ENCODE assay signal across 9 cellular contexts in genomic region chr13:57629821-57630235, GRCh38. TPM values are rescaled to one million over a fixed set of nuclear protein-coding genes. Genes with fewer than 3 reads are reported as not detected.
DNase-seq lines count a peak whose midpoint lies in the region; ATAC-seq and FAIRE-seq lines count a peak whose summit lies in the region.
"Had no signal": no experiment of that assay in that cellular context is flagged by ENCODE, and none has a peak within 500 bp of the region (broad histone marks: within the 10 kb centered on the region; RNA-seq: fewer than 3 reads in every experiment).

No MANE protein-coding gene starts in this region.

- H3K27ac Mint-ChIP-seq in CD4-positive, CD25-positive, alpha-beta regulatory T cell, result peak overlapping the region in 2 of 3 donors; percentile 62 to 66

- H3K9me3 ChIP-seq in CD4-positive, CD25-positive, alpha-beta regulatory T cell (ENCODE audit: control insufficient read depth in 2 of 2, low read length in 2 of 2), result peaks cover 0 to 14% of the 10 kb centered on the region in 2 experiments
- H3K9me3 ChIP-seq: neutrophil had no signal

- H3K4me1 ChIP-seq in CD4-positive, CD25-positive, alpha-beta regulatory T cell (ENCODE audit: control insufficient read depth, insufficient read depth, low read length, poor library complexity, severe bottlenecking), result peaks cover 16% of the 10 kb centered on the region

- H3K4me3 ChIP-seq in CD4-positive, CD25-positive, alpha-beta regulatory T cell (ENCODE audit: low read depth, low read length), result no peak overlapping the region
- peak overlapping the region; percentile 23 to 44 (median 33) for H3K4me3 ChIP-seq in skin epidermis

- no peaks in the 10 kb centered on the region for H3K36me3 ChIP-seq in CD4-positive, CD25-positive, alpha-beta regulatory T cell (ENCODE audit: control insufficient read depth, insufficient read depth, low read length)
- H3K36me3 ChIP-seq: neutrophil had no signal

- peaks cover 0 to 23% (median 2%) of the 10 kb centered on the region in 7 donors for H3K9me3 Mint-ChIP-seq in CD4-positive, CD25-positive, alpha-beta regulatory T cell

- H3K27me3 Mint-ChIP-seq in CD4-positive, CD25-positive, alpha-beta regulatory T cell, result peaks cover 47% of the 10 kb centered on the region

- H3K4me1 Mint-ChIP-seq in CD4-positive, CD25-positive, alpha-beta regulatory T cell, result peaks cover 0 to 42% (median 20%) of the 10 kb centered on the region in 4 donors

- peaks cover 15% of the 10 kb centered on the region for H3K27me3 ChIP-seq in CD4-positive, CD25-positive, alpha-beta regulatory T cell (ENCODE audit: control insufficient read depth, insufficient read depth, low read length)

- peak; percentile 96 for FAIRE-seq in islet of Langerhans (lab: Jason Lieb, UNC)

- DNase-seq in CD4-positive, CD25-positive, alpha-beta regulatory T cell, result peak; percentile 12 to 33 (median 19)
- peak; percentile 97 for DNase-seq in SK-N-DZ (ENCODE audit: low spot score)
- no peak for DNase-seq in dedifferentiated amniotic fluid mesenchymal stem cell (ENCODE audit: extremely low spot score)
- no peak for DNase-seq in HT-29 (ENCODE audit: low spot score)

- no peak overlapping the region for H3K27ac ChIP-seq in CD4-positive, CD25-positive, alpha-beta regulatory T cell (ENCODE audit: insufficient read depth, low read length, poor library complexity, severe bottlenecking)
- peak overlapping the region; percentile 89 for H3K27ac ChIP-seq in cingulate gyrus (ENCODE audit: low read depth, low read length)
- no peak overlapping the region for H3K27ac ChIP-seq in skin epidermis
- H3K27ac ChIP-seq: neutrophil had no signal

- ATAC-seq in CD4-positive, CD25-positive, alpha-beta regulatory T cell (ENCODE audit: low read depth in 2 of 2), result peak in 1 of 2 donors; percentile 38
- ATAC-seq in HG02759 (IDR thresholded peaks at IDR 0.05; ENCODE audit: unreplicated experiment), result peak; percentile 55

- peak overlapping the region; percentile 30 to 87 (median 84) for H3K4me3 Mint-ChIP-seq in CD4-positive, CD25-positive, alpha-beta regulatory T cell

- H3K36me3 Mint-ChIP-seq in CD4-positive, CD25-positive, alpha-beta regulatory T cell, result no peaks in the 10 kb centered on the region

RNA-seq across cellular contexts. Expression of gene PCDH17, which starts 1.7 kb away (rescaled TPM):
- not detected for total RNA-seq in CD4-positive, CD25-positive, alpha-beta regulatory T cell
- polyA plus RNA-seq in CD4-positive, CD25-positive, alpha-beta regulatory T cell, result not detected
- polyA plus RNA-seq in SK-N-DZ (2014; cell fraction: cytosol; rRNA removed), result 3.5 and 3.7 TPM in 2 replicates
- polyA plus RNA-seq in SK-N-DZ (2014; cell fraction: nucleus; rRNA removed), result 1.6 and 1.8 TPM in 2 replicates
- total RNA-seq in HT-29 (2014; rRNA removed; shearing (Covaris generic)), result not detected in 2 replicates

Comparison
In these comparisons a context has a peak if more than half of its experiments do, and no peak if none do; other contexts are left out.
1. DNase-seq: peak in CD4-positive, CD25-positive, alpha-beta regulatory T cell (3 of 3) and SK-N-DZ (single experiment); none in dedifferentiated amniotic fluid mesenchymal stem cell (single experiment) and HT-29 (single experiment).